ENCODE assay signal across 8 cellular contexts in the genomic region with DNA sequence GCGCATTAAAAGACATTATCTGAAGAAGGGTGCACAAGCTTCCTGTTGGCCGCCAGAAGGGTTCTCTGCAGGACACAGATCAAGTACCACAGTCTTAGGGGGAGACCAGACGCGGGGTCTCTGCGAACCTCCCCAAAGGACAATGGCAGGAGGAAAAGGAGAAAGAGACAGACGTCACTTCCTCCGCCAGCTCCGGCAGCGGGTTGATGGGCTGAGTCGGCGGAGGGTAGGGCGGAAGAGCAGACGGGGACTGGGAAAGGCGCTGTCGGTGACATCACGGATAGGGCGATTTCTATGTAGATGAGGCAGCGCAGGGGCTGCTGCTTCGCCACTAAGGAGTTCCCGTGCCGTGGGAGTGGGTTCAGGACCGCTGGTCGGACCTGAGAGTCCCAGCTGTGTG. TPM values are rescaled to one million over a fixed set of nuclear protein-coding genes. Genes with fewer than 3 reads are reported as not detected.
DNase-seq lines count a peak whose midpoint lies in the region; ATAC-seq and TF ChIP-seq lines count a peak whose summit lies in the region.
"Not testable (repeated sequence)": the region's sequence is repeated elsewhere in the genome, so short reads cannot be mapped to it uniquely, and the experiment has no call there.

No MANE protein-coding gene starts in this region.

- H3K4me3 ChIP-seq in fibroblast of villous mesenchyme (ENCODE audit: low read depth, low read length): peak overlapping the region; percentile 50

- peak overlapping the region; percentile 91 for H3K4me3 Mint-ChIP-seq in activated naive CD4-positive, alpha-beta T cell treated with anti-CD3 and anti-CD28 coated beads, Interleukin-2, amount 10 ng/mL, durations not matched to agents 7 days and 5 days
- H3K4me3 Mint-ChIP-seq in neural crest cell: peak overlapping the region; percentile 87

- not testable (repeated sequence) for H3K36me3 Mint-ChIP-seq in activated naive CD4-positive, alpha-beta T cell treated with anti-CD3 and anti-CD28 coated beads, Interleukin-2, amount 10 ng/mL, durations not matched to agents 7 days and 5 days; neural crest cell (ENCODE audit: low read depth)

- CTCF ChIA-PET in activated naive CD4-positive, alpha-beta T cell treated with anti-CD3 and anti-CD28 coated beads, Interleukin-2, amount 10 ng/mL, durations not matched to agents 7 days and 5 days (lab: Charles Lee): interaction anchor here (1.3 kb wide), 1 partner anchor 151 kb away, joined by 3 read pairs; no protein-coding TSS in a partner anchor

- peak overlapping the region; percentile 97 for H3K27ac Mint-ChIP-seq in activated naive CD4-positive, alpha-beta T cell treated with anti-CD3 and anti-CD28 coated beads, Interleukin-2, amount 10 ng/mL, durations not matched to agents 7 days and 5 days
- peak overlapping the region; percentile 98 for H3K27ac Mint-ChIP-seq in neural crest cell (ENCODE audit: unreplicated experiment)

- H3K27me3 Mint-ChIP-seq in activated naive CD4-positive, alpha-beta T cell treated with anti-CD3 and anti-CD28 coated beads, Interleukin-2, amount 10 ng/mL, durations not matched to agents 7 days and 5 days; neural crest cell (ENCODE audit: low read depth): not testable (repeated sequence)

- not testable (repeated sequence) for H3K9me3 Mint-ChIP-seq in activated naive CD4-positive, alpha-beta T cell treated with anti-CD3 and anti-CD28 coated beads, Interleukin-2, amount 10 ng/mL, durations not matched to agents 7 days and 5 days; neural crest cell

- H3K4me1 Mint-ChIP-seq in activated naive CD4-positive, alpha-beta T cell treated with anti-CD3 and anti-CD28 coated beads, Interleukin-2, amount 10 ng/mL, durations not matched to agents 7 days and 5 days: not testable (repeated sequence)
- peaks cover 11% of the 10 kb centered on the region for H3K4me1 Mint-ChIP-seq in neural crest cell

- DNase-seq in DMS153 treated with DMSO at 0.1 percent for 48 hours (lab: John Stamatoyannopoulos, UW; ENCODE audit: unreplicated experiment): peak; percentile 71
- peak; percentile 82 for DNase-seq in NCI-H2029 (lab: John Stamatoyannopoulos, UW)
- DNase-seq in T-helper 1 cell: peak; percentile 73 to 94 (median 75)
- DNase-seq in activated naive CD4-positive, alpha-beta T cell treated with anti-CD3 and anti-CD28 coated beads, Interleukin-2, amount 10 ng/mL, durations not matched to agents 7 days and 5 days: peak; percentile 88
- DNase-seq in fibroblast of villous mesenchyme (ENCODE audit: low read depth): peak; percentile 90
- DNase-seq in neural crest cell (ENCODE audit: low read depth, low spot score): peak; percentile 63
- peak; percentile 83 for DNase-seq in stimulated activated CD8-positive, alpha-beta memory T cell treated with anti-CD3 and anti-CD28 coated beads, Interleukin-4, amount 100 ng/mL, for 48 hours

- ATAC-seq in HG02678 (IDR thresholded peaks at IDR 0.05; ENCODE audit: unreplicated experiment): peak; percentile 44

- not testable (repeated sequence) for TF ChIP-seq CTCF in fibroblast of villous mesenchyme (IDR thresholded peaks at IDR 0.05; ENCODE audit: insufficient read depth, low read depth, low read length); neural crest cell (conservative IDR thresholded peaks at IDR 0.05)

RNA-seq across cellular contexts. Expression of gene PPIAL4G, which starts 39.0 kb away (rescaled TPM):
- total RNA-seq in fibroblast of villous mesenchyme (not detected in 2 replicates), neural crest cell (0.09 TPM in 1 of 2 replicates, not detected in the other)

Comparison
In these comparisons a context has a peak if more than half of its experiments do, and no peak if none do; other contexts are left out.
1. Peak in every context shown above with its lines: DNase-seq, ATAC-seq and H3K4me3 ChIP-seq.